ENCODE assay signal across 6 cellular contexts in genomic region chr16:79982862-79983261, GRCh38.
"Had no signal": no experiment of that assay in that cellular context is flagged by ENCODE, and none has a peak within 500 bp of the region (broad histone marks: within the 10 kb centered on the region; RNA-seq: fewer than 3 reads in every experiment).

No MANE protein-coding gene starts in this region.

- DNase-seq: IMR-90, KBM-7, KG1 had no signal

- H3K9ac ChIP-seq: KMS-11 had no signal

- H3K36me3 Mint-ChIP-seq: IgD-negative memory B cell had no signal

- H3K4me3 Mint-ChIP-seq: IgD-negative memory B cell had no signal

- H3K27ac ChIP-seq: HL-60, KMS-11 had no signal

- H3K27ac Mint-ChIP-seq: IgD-negative memory B cell had no signal

- H3K4me2 ChIP-seq: KMS-11 had no signal

- H3K9me3 Mint-ChIP-seq: IgD-negative memory B cell had no signal

- H3K4me1 Mint-ChIP-seq: IgD-negative memory B cell had no signal
